8 cellular contexts compared by ENCODE assay signal in genomic region chr4:98467627-98468072, GRCh38.
DNase-seq lines count a peak whose midpoint lies in the region; ATAC-seq and TF ChIP-seq lines count a peak whose summit lies in the region.

No MANE protein-coding gene starts in this region.

- peak; percentile 91 for ATAC-seq in GM19025 (IDR thresholded peaks at IDR 0.05; ENCODE audit: low read depth, unreplicated experiment)
- peak; percentile 97 for ATAC-seq in HG03342 (IDR thresholded peaks at IDR 0.05; ENCODE audit: unreplicated experiment)
- ATAC-seq in lung (ENCODE audit: insufficient read depth, low FRiP score), result peak; percentile 82

- peak overlapping the region; percentile 4 for H3K4me3 ChIP-seq in BJ (ENCODE audit: low read depth, low read length)
- H3K4me3 ChIP-seq in lung, result peak overlapping the region; percentile 12

- CTCF ChIA-PET in BJ (lab: Yijun Ruan, JAX), result interaction anchor here (0.7 to 2.0 kb wide), 38 partner anchors 8 to 996 kb away, joined by 3 to 10 read pairs (median 4); partner anchors contain the start of genes EIF4E and TSPAN5

- TF ChIP-seq CTCF in BJ (IDR thresholded peaks at IDR 0.05; ENCODE audit: insufficient read depth, low read depth, low read length), result peak; percentile 81
- TF ChIP-seq CTCF in lung (IDR thresholded peaks at IDR 0.05; ENCODE audit: control extremely low read depth, extremely low read depth), result peak; percentile 66

- no peaks in the 10 kb centered on the region for H3K9me3 ChIP-seq in lung (ENCODE audit: control insufficient read depth in 2 of 2, insufficient read depth in 1 of 2, low read length in 1 of 2)

- no peaks in the 10 kb centered on the region for H3K27me3 ChIP-seq in BJ (ENCODE audit: control insufficient read depth, insufficient read depth, low read length)
- H3K27me3 ChIP-seq in lung (ENCODE audit: control insufficient read depth, insufficient read depth), result no peaks in the 10 kb centered on the region

- 2 to 4% methylated on average over 20 of the region's 20 CpGs for WGBS in lung, 2 donors

- peaks cover 5% of the 10 kb centered on the region for H3K36me3 ChIP-seq in BJ (ENCODE audit: control insufficient read depth, insufficient read depth, low read length)
- peaks cover 0 to 2% of the 10 kb centered on the region in 2 donors for H3K36me3 ChIP-seq in lung (ENCODE audit: control insufficient read depth in 2 of 2, insufficient read depth in 2 of 2, low read length in 2 of 2)

- POLR2A ChIA-PET in BJ (lab: Charles Lee), result interaction anchor here (0.6 to 1.0 kb wide), 2 partner anchors 48 to 74 kb away, joined by 3 read pairs; no protein-coding TSS in a partner anchor

- no peak overlapping the region for H3K27ac ChIP-seq in lung (ENCODE audit: low read depth in 1 of 2, low read length in 1 of 2)

- H3K4me1 ChIP-seq in lung (ENCODE audit: control insufficient read depth in 2 of 2, insufficient read depth in 2 of 2, low read length in 2 of 2), result peaks cover 0 to 8% of the 10 kb centered on the region in 2 donors

- DNase-seq in BJ (ENCODE audit: low read depth), result peak; percentile 61
- peak; percentile 61 to 85 for DNase-seq in NCI-H526 (lab: John Stamatoyannopoulos, UW)
- peak; percentile 65 to 74 for DNase-seq in activated CD4-positive, alpha-beta T cell treated with anti-CD3 and anti-CD28 coated beads, Interleukin-2, amount 50 U/mL, for 4 hours
- peak; percentile 73 for DNase-seq in ecto neural progenitor cell (ENCODE audit: low spot score)
- DNase-seq in lung (ENCODE audit: low spot score), result peak; percentile 78
- peak; percentile 49 to 63 (median 59) for DNase-seq in stimulated activated CD4-positive, alpha-beta T cell treated with anti-CD3 and anti-CD28 coated beads, TNF-alpha, amount 100 ng/mL, for 24 hours (ENCODE audit: low read depth in 3 of 3)
